1 cellular context compared by ENCODE assay signal in genomic region chr3:133812872-133813271, GRCh38.
A peak's percentile ranks its signal among the peaks of the same experiment; 100 is the strongest.
TF ChIP-seq lines count a peak whose summit lies in the region.

No MANE protein-coding gene starts in this region.

TF ChIP-seq in HEK293, 187 proteins besides CTCF, POLR2A, EP300 and RAD21:
- TF ChIP-seq ZNF530 (tag by site-specific recombination; IDR thresholded peaks at IDR 0.05; ENCODE audit: low read depth) (no peak), SCRT2 (tag by site-specific recombination; IDR thresholded peaks at IDR 0.05) (peak; percentile 73)
